ENCODE assay signal across 8 cellular contexts in genomic region chr3:183635431-183636220, GRCh38. TPM values are rescaled to one million over a fixed set of nuclear protein-coding genes. Genes with fewer than 3 reads are reported as not detected.
DNase-seq lines count a peak whose midpoint lies in the region; ATAC-seq, FAIRE-seq and TF ChIP-seq lines count a peak whose summit lies in the region.

A gene with protein sequence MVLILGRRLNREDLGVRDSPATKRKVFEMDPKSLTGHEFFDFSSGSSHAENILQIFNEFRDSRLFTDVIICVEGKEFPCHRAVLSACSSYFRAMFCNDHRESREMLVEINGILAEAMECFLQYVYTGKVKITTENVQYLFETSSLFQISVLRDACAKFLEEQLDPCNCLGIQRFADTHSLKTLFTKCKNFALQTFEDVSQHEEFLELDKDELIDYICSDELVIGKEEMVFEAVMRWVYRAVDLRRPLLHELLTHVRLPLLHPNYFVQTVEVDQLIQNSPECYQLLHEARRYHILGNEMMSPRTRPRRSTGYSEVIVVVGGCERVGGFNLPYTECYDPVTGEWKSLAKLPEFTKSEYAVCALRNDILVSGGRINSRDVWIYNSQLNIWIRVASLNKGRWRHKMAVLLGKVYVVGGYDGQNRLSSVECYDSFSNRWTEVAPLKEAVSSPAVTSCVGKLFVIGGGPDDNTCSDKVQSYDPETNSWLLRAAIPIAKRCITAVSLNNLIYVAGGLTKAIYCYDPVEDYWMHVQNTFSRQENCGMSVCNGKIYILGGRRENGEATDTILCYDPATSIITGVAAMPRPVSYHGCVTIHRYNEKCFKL (plus strand): TSS chr3:183635623. CDS start chr3:183650357, 14,734 bp downstream.

- TF ChIP-seq POLR2A in GM15510 (IDR thresholded peaks at IDR 0.05; ENCODE audit: borderline replicate concordance, extremely low read depth, insufficient read length) = peak; percentile 54

- H3K9me3 ChIP-seq in psoas muscle = no peaks in the 10 kb centered on the region

- H3K27me3 ChIP-seq in psoas muscle (ENCODE audit: insufficient read depth in 3 of 3, low read length in 2 of 3) = no peaks in the 10 kb centered on the region

- no peaks in the 10 kb centered on the region for H3K27me3 Mint-ChIP-seq in T-helper 1 cell treated with Interleukin-12 subunit alpha and Interleukin-12 subunit beta and Interleukin-4 antibody, amounts not matched to agents 30 μg/mL and 1 μg/mL, for 36 hours (ENCODE audit: low read depth)

- H3K9me3 Mint-ChIP-seq in T-helper 1 cell treated with Interleukin-12 subunit alpha and Interleukin-12 subunit beta and Interleukin-4 antibody, amounts not matched to agents 30 μg/mL and 1 μg/mL, for 36 hours = no peaks in the 10 kb centered on the region

- intact Hi-C loops in left ventricle myocardium superior (cut with micrococcal nuclease) = no loop called here
- intact Hi-C loops in psoas muscle (cut with DNase I) = loop anchor here (10.0 kb wide), 2 partner anchors 131 to 341 kb away; no protein-coding TSS in a partner anchor

- ATAC-seq in HG02885 (IDR thresholded peaks at IDR 0.05; ENCODE audit: poor library complexity, unreplicated experiment) (peak; percentile 82), left ventricle myocardium superior (peak; percentile 89), psoas muscle (peak; percentile 86 to 89 (median 87))

- H3K4me1 Mint-ChIP-seq in T-helper 1 cell treated with Interleukin-12 subunit alpha and Interleukin-12 subunit beta and Interleukin-4 antibody, amounts not matched to agents 30 μg/mL and 1 μg/mL, for 36 hours (ENCODE audit: low read depth) = peaks cover 27% of the 10 kb centered on the region

- H3K27ac ChIP-seq in angular gyrus (ENCODE audit: low read depth, low read length) (peak within 1 kb of the TSS; percentile 97), psoas muscle (peak within 1 kb of the TSS; percentile 100)

- peak within 1 kb of the TSS; percentile 99 for H3K4me3 ChIP-seq in psoas muscle

- H3K36me3 Mint-ChIP-seq in T-helper 1 cell treated with Interleukin-12 subunit alpha and Interleukin-12 subunit beta and Interleukin-4 antibody, amounts not matched to agents 30 μg/mL and 1 μg/mL, for 36 hours (ENCODE audit: low read depth) = no peaks in the 10 kb centered on the region

- H3K27ac Mint-ChIP-seq in T-helper 1 cell treated with Interleukin-12 subunit alpha and Interleukin-12 subunit beta and Interleukin-4 antibody, amounts not matched to agents 30 μg/mL and 1 μg/mL, for 36 hours = peak within 1 kb of the TSS; percentile 92

- WGBS in psoas muscle, 3 donors = 0 to 1% (median 0%) methylated on average over 57 to 76 of the region's 76 CpGs

- peak; percentile 4 for TF ChIP-seq CTCF in psoas muscle (IDR thresholded peaks at IDR 0.05)

- peak; percentile 42 for FAIRE-seq in urothelium cell line (lab: Jason Lieb, UNC)

- peak within 1 kb of the TSS; percentile 87 for H3K4me3 Mint-ChIP-seq in T-helper 1 cell treated with Interleukin-12 subunit alpha and Interleukin-12 subunit beta and Interleukin-4 antibody, amounts not matched to agents 30 μg/mL and 1 μg/mL, for 36 hours

- peaks cover 38% of the 10 kb centered on the region for H3K4me1 ChIP-seq in psoas muscle

- no peaks in the 10 kb centered on the region for H3K36me3 ChIP-seq in psoas muscle (ENCODE audit: insufficient read depth in 1 of 2, low read depth in 1 of 2)

- DNase-seq in NCI-H1694 (lab: John Stamatoyannopoulos, UW) (peak; percentile 76), left ventricle myocardium superior (peak; percentile 95), psoas muscle (peak; percentile 92 to 95), urothelium cell line (ENCODE audit: low spot score) (peak; percentile 94)

RNA-seq across cellular contexts. Expression of the gene that starts here (rescaled TPM):
- total RNA-seq in left ventricle myocardium superior (272 TPM), psoas muscle (100 to 1,000 TPM in 2 of 4 donors, 10 to 100 TPM in 2; 77.8 to 162 (median 123) TPM)
- polyA plus RNA-seq in psoas muscle = 10 to 100 TPM in 2 of 3 donors, 1 to 10 TPM in 1; 3.3 to 52.8 (median 25.7) TPM

Comparison
In these comparisons a context has a peak if more than half of its experiments do, and no peak if none do; other contexts are left out.
1. Peak in every context shown above with its lines: DNase-seq, ATAC-seq, H3K4me3 ChIP-seq and H3K27ac ChIP-seq.